24 cellular contexts compared by ENCODE assay signal in the genomic region with DNA sequence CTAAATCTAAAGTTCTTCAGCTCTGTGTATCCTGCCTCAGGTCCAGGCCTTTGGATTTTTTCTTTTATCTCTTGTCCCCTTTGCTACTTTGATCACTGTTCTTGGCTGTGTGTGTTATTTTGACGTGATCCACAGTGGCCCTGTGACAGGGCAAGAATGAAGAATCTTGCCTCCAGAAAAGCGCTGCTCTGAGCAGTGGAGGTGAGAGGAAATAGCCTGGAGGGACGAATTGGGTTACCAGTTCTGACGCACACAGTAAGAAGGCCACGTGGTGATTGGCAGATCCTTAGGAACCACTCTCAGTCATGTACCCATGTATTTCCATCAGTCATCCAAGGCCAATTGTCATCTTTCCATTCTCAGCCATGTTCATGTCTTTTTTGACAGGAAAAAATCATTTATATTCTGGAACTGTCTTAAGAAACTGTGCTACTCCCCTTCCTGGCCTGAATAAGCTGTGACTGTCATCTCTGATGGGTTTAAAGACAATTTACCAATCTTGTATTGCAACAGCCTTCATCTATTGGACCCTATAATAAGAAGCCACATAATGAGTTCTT. TPM values are rescaled to one million over a fixed set of nuclear protein-coding genes. Genes with fewer than 3 reads are reported as not detected.
"Had no signal": no experiment of that assay in that cellular context is flagged by ENCODE, and none has a peak within 500 bp of the region (broad histone marks: within the 10 kb centered on the region; RNA-seq: fewer than 3 reads in every experiment).

No MANE protein-coding gene starts in this region.

- H3K4me3 ChIP-seq: esophagus squamous epithelium, prostate gland, right lobe of liver, suprapubic skin, transverse colon, vagina had no signal

- H3K36me3 ChIP-seq: esophagus squamous epithelium, prostate gland, right lobe of liver, suprapubic skin, transverse colon, vagina had no signal

- H3K27me3 ChIP-seq: esophagus squamous epithelium, right lobe of liver, suprapubic skin, transverse colon, vagina had no signal

- DNase-seq: cortex of kidney; effector memory CD8-positive, alpha-beta T cell; erythroblast; esophagus squamous epithelium; foreskin melanocyte; glutamatergic neuron; mesenchymal stem cell; midbrain; naive thymus-derived CD4-positive, alpha-beta T cell; nucleus accumbens; right lobe of liver; small intestine; stimulated activated CD4-positive, alpha-beta T cell treated with anti-CD3 and anti-CD28 coated beads, Interleukin-15, amount 100 ng/mL, for 24 hours; stimulated activated CD4-positive, alpha-beta T cell treated with anti-CD3 and anti-CD28 coated beads, Interleukin-2, amount 100 ng/mL, for 48 hours; stimulated activated naive B cell treated with anti-CD40 and anti-IgM and Interleukin-4, amounts not matched to agents 10 μg/mL and 1 μg/mL and 100 μg/mL, for 72 hours; transverse colon had no signal

- H3K9me3 ChIP-seq: esophagus squamous epithelium, prostate gland, right lobe of liver, suprapubic skin, transverse colon, vagina had no signal

- H3K27ac ChIP-seq: esophagus squamous epithelium, prostate gland, right lobe of liver, suprapubic skin, transverse colon, vagina had no signal

- FAIRE-seq: endometrium, keratinocyte, small intestine had no signal

- ATAC-seq: effector memory CD8-positive, alpha-beta T cell; naive thymus-derived CD4-positive, alpha-beta T cell; stimulated activated naive B cell treated with anti-CD40 and anti-IgM and Interleukin-4, amounts not matched to agents 10 μg/mL and 1 μg/mL and 100 μg/mL, for 72 hours had no signal

- H3K4me1 ChIP-seq: esophagus squamous epithelium, prostate gland, right lobe of liver, suprapubic skin, transverse colon, vagina had no signal

RNA-seq across cellular contexts. Expression of gene MAPK4, which starts 47.6 kb away (rescaled TPM):
- total RNA-seq: dermis microvascular lymphatic vessel endothelial cell; lung microvascular endothelial cell; naive thymus-derived CD4-positive, alpha-beta T cell; osteocyte had no signal
- polyA plus RNA-seq: keratinocyte; naive thymus-derived CD4-positive, alpha-beta T cell had no signal
